In the genomic region with DNA sequence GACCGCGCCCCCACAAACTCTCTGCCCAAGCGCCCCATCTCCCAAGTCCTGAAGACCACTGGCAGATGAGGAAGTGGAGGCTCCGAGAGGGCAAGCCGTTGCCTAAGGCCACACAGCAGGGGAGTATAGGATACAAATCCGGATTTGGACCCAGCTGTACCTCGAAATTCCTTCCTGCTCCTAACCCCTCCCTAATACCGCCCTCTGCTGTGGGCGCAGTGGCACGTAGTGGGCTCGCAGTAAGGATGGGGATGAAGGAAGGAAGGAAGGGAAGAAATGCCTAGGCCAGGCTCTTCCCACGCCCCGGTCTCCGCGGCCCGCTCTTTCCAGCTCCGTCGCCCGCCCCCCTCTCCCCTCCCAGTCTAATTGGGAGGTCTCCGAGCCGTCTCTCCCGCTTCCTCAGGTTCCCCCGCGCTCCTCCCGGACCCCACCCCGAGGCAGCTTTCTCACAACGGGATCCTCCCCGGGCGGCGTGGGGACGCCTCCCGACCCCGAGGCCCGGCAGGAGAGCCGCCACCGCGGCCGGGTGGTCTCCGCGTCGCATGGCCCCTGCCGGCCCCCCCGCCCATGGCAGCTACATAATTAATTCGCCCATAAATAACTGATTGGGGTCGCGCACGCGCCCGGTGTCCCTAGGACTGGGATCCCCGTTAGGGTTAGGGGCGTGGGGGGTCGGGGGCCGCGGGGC, we compare ENCODE assay signal across 8 cellular contexts.
DNase-seq lines count a peak whose midpoint lies in the region; ATAC-seq, FAIRE-seq and TF ChIP-seq lines count a peak whose summit lies in the region.

No MANE protein-coding gene starts in this region.

- H3K9me3 Mint-ChIP-seq in T-helper 1 cell treated with Interleukin-12 subunit alpha and Interleukin-12 subunit beta and Interleukin-4 antibody, amounts not matched to agents 30 μg/mL and 1 μg/mL, for 36 hours = no peaks in the 10 kb centered on the region
- no peaks in the 10 kb centered on the region for H3K9me3 Mint-ChIP-seq in stimulated activated naive CD8-positive, alpha-beta T cell treated with anti-CD3 and anti-CD28 coated beads, Interleukin-15, amount 100 ng/mL, for 72 hours

- no peaks in the 10 kb centered on the region for H3K36me3 ChIP-seq in kidney (ENCODE audit: control insufficient read depth in 1 of 2, insufficient read depth in 2 of 2, low read length in 2 of 2)

- TF ChIP-seq CTCF in kidney (IDR thresholded peaks at IDR 0.05; ENCODE audit: borderline replicate concordance, extremely low read depth, insufficient read depth) = no peak

- peaks cover 16% of the 10 kb centered on the region for H3K27me3 Mint-ChIP-seq in T-helper 1 cell treated with Interleukin-12 subunit alpha and Interleukin-12 subunit beta and Interleukin-4 antibody, amounts not matched to agents 30 μg/mL and 1 μg/mL, for 36 hours (ENCODE audit: low read depth)
- H3K27me3 Mint-ChIP-seq in stimulated activated naive CD8-positive, alpha-beta T cell treated with anti-CD3 and anti-CD28 coated beads, Interleukin-15, amount 100 ng/mL, for 72 hours = peaks cover 17% of the 10 kb centered on the region

- peak overlapping the region; percentile 96 for H3K27ac ChIP-seq in angular gyrus (ENCODE audit: low read depth, low read length)
- peak overlapping the region; percentile 99 to 100 for H3K27ac ChIP-seq in kidney (ENCODE audit: low read depth in 2 of 2, low read length in 2 of 2)

- peaks cover 14% of the 10 kb centered on the region for H3K4me1 Mint-ChIP-seq in T-helper 1 cell treated with Interleukin-12 subunit alpha and Interleukin-12 subunit beta and Interleukin-4 antibody, amounts not matched to agents 30 μg/mL and 1 μg/mL, for 36 hours (ENCODE audit: low read depth)
- H3K4me1 Mint-ChIP-seq in stimulated activated naive CD8-positive, alpha-beta T cell treated with anti-CD3 and anti-CD28 coated beads, Interleukin-15, amount 100 ng/mL, for 72 hours = peaks cover 41% of the 10 kb centered on the region

- H3K4me3 ChIP-seq in kidney (ENCODE audit: low read length in 2 of 2) = peak overlapping the region in 1 of 2 donors; percentile 46

- H3K9ac ChIP-seq in kidney (ENCODE audit: low read length in 2 of 2) = peak overlapping the region; percentile 59 to 83

- peak overlapping the region; percentile 11 for H3K27ac Mint-ChIP-seq in T-helper 1 cell treated with Interleukin-12 subunit alpha and Interleukin-12 subunit beta and Interleukin-4 antibody, amounts not matched to agents 30 μg/mL and 1 μg/mL, for 36 hours
- H3K27ac Mint-ChIP-seq in stimulated activated naive CD8-positive, alpha-beta T cell treated with anti-CD3 and anti-CD28 coated beads, Interleukin-15, amount 100 ng/mL, for 72 hours = no peak overlapping the region

- no peak for DNase-seq in T-helper 1 cell
- peak; percentile 90 for DNase-seq in kidney
- no peak for DNase-seq in stimulated activated naive CD8-positive, alpha-beta T cell treated with anti-CD3 and anti-CD28 coated beads, Interleukin-15, amount 100 ng/mL, for 72 hours
- no peak for DNase-seq in GM19238 (ENCODE audit: insufficient read length, low spot score)

- peaks cover 45 to 49% of the 10 kb centered on the region in 2 donors for H3K4me1 ChIP-seq in kidney (ENCODE audit: control insufficient read depth in 1 of 2, insufficient read depth in 1 of 2, low read depth in 1 of 2, low read length in 2 of 2)

- peak overlapping the region; percentile 33 for H3K4me3 Mint-ChIP-seq in T-helper 1 cell treated with Interleukin-12 subunit alpha and Interleukin-12 subunit beta and Interleukin-4 antibody, amounts not matched to agents 30 μg/mL and 1 μg/mL, for 36 hours
- H3K4me3 Mint-ChIP-seq in stimulated activated naive CD8-positive, alpha-beta T cell treated with anti-CD3 and anti-CD28 coated beads, Interleukin-15, amount 100 ng/mL, for 72 hours = peak overlapping the region; percentile 58 to 79

- H3K9me3 ChIP-seq in kidney (ENCODE audit: control insufficient read depth in 1 of 2, low read length in 2 of 2) = no peaks in the 10 kb centered on the region

- no peak for ATAC-seq in stimulated activated naive CD8-positive, alpha-beta T cell treated with anti-CD3 and anti-CD28 coated beads, Interleukin-15, amount 100 ng/mL, for 72 hours
- no peak for ATAC-seq in GM19397 (IDR thresholded peaks at IDR 0.05; ENCODE audit: unreplicated experiment)
- no peak for ATAC-seq in GM19452 (IDR thresholded peaks at IDR 0.05; ENCODE audit: unreplicated experiment)

- H3K36me3 Mint-ChIP-seq in T-helper 1 cell treated with Interleukin-12 subunit alpha and Interleukin-12 subunit beta and Interleukin-4 antibody, amounts not matched to agents 30 μg/mL and 1 μg/mL, for 36 hours (ENCODE audit: low read depth) = no peaks in the 10 kb centered on the region

- FAIRE-seq in kidney (lab: Jason Lieb, UNC) = no peak

- intact Hi-C loops in kidney (cut with DNase I) = no loop called here
